In the genomic region with DNA sequence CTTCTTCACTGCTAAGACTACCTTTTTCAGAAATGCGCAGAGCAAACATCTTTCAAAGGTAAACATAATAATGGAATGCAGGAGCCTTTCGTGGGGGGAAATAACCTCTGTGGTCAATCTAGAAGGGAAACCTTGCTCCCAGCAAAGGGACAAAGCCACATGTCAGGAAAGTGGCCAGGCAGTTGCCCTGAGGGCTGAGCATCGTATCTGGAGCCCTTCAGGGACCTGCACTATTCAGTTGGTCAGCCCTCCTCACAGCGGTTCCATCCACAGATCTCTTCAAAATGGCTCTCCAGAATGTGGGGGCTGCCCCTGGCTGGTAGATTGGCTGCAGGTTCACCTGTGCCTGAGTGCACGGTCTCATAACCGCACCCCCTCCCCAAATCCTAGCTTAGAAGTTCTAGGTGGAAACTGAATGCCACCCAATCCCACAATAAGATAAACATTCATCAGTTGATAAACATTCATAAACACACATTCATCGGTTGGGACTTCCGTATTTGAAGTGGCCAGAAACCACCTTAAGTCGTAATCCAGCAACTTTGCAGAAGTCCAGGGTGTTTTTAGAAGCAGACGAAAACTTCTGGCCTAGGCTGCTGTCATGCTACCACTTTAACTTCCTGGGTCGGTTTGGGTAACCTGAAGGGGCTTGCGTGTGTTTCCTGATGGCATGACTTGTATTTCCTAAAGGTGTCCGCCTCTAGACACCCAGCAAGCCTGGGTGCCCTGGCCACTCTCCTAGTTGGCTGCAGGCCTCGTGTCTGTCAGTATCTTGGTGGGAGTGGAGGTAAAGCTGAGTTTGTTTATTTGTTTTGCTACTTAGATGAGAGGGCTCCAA, we compare ENCODE assay signal across 8 cellular contexts. TPM values are rescaled to one million over a fixed set of nuclear protein-coding genes. Genes with fewer than 3 reads are reported as not detected.
DNase-seq lines count a peak whose midpoint lies in the region; ATAC-seq and TF ChIP-seq lines count a peak whose summit lies in the region.

No MANE protein-coding gene starts in this region.

- no peak for TF ChIP-seq POLR2A in gastroesophageal sphincter (IDR thresholded peaks at IDR 0.05)

- peaks cover 0 to 6% of the 10 kb centered on the region in 2 donors for H3K36me3 ChIP-seq in gastroesophageal sphincter

- peak overlapping the region; percentile 73 for H3K4me3 ChIP-seq in HL-60 (replicated peaks; ENCODE audit: insufficient read depth, low read length)
- peak overlapping the region; percentile 59 to 70 for H3K4me3 ChIP-seq in gastroesophageal sphincter
- H3K4me3 ChIP-seq in retinal pigment epithelial cell (ENCODE audit: low read length) = peak overlapping the region; percentile 51

- TF ChIP-seq CTCF in C4-2B (conservative IDR thresholded peaks at IDR 0.05) (no peak), HL-60 (IDR thresholded peaks at IDR 0.05; ENCODE audit: insufficient read depth, low read length) (no peak), VCaP (conservative IDR thresholded peaks at IDR 0.05) (no peak), gastroesophageal sphincter (IDR thresholded peaks at IDR 0.05) (no peak), retinal pigment epithelial cell (conservative IDR thresholded peaks at IDR 0.05; ENCODE audit: low read depth, low read length) (no peak)

- H3K27ac ChIP-seq in C4-2B = peak overlapping the region; percentile 62
- H3K27ac ChIP-seq in HL-60 (replicated peaks) = peak overlapping the region; percentile 91
- H3K27ac ChIP-seq in VCaP = peak overlapping the region; percentile 93
- H3K27ac ChIP-seq in gastroesophageal sphincter = peak overlapping the region; percentile 30 to 84 (median 81)

- no peaks in the 10 kb centered on the region for H3K9me3 ChIP-seq in gastroesophageal sphincter

- no peak for TF ChIP-seq EP300 in gastroesophageal sphincter (IDR thresholded peaks at IDR 0.05)

- 41 to 63% methylated on average over 3 to 11 of the region's 14 CpGs for WGBS in gastroesophageal sphincter (ENCODE audit: low coverage in 1 of 2), 2 donors

- DNase-seq in HL-60 (ENCODE audit: low read depth in 1 of 2, low spot score in 1 of 2) (peak; percentile 63 to 86), retinal pigment epithelial cell (ENCODE audit: low read depth) (no peak), occipital lobe (lab: John Stamatoyannopoulos, UW) (no peak)

- no peaks in the 10 kb centered on the region for H3K27me3 ChIP-seq in HL-60 (ENCODE audit: insufficient read depth, poor library complexity, severe bottlenecking)
- no peaks in the 10 kb centered on the region for H3K27me3 ChIP-seq in gastroesophageal sphincter

- H3K4me1 ChIP-seq in gastroesophageal sphincter = peaks cover 0 to 69% (median 29%) of the 10 kb centered on the region in 3 donors

- no peak for ATAC-seq in gastroesophageal sphincter
- no peak for ATAC-seq in GM19463 (IDR thresholded peaks at IDR 0.05; ENCODE audit: unreplicated experiment)
- no peak for ATAC-seq in HG03442 (IDR thresholded peaks at IDR 0.05; ENCODE audit: unreplicated experiment)

RNA-seq across cellular contexts. Expression of a gene that starts 50.5 kb away (rescaled TPM):
- total RNA-seq in gastroesophageal sphincter (10 to 100 TPM in 2 of 4 donors, 1 to 10 TPM in 2; 6.2 to 23.3 (median 8.5) TPM), occipital lobe (0.62 TPM)

RNA-seq across cellular contexts. Expression of a gene that starts 54.4 kb away (rescaled TPM):
- total RNA-seq in gastroesophageal sphincter (10 to 100 TPM; 43.7 to 60.1 (median 52.6) TPM), occipital lobe (12.5 TPM)

Comparison
In these comparisons a context has a peak if more than half of its experiments do, and no peak if none do; other contexts are left out.
1. DNase-seq: peak in HL-60 (2 of 2); none in retinal pigment epithelial cell (single experiment) and occipital lobe (single experiment).
2. Peak in every context shown above with its lines, with median percentiles within 50 percentile points of each other: H3K27ac ChIP-seq and H3K4me3 ChIP-seq.